Comparison of ENCODE assay signal across 28 cellular contexts in genomic region chr12:59158681-59159080, GRCh38.
"Had no signal": no experiment of that assay in that cellular context is flagged by ENCODE, and none has a peak within 500 bp of the region (broad histone marks: within the 10 kb centered on the region; RNA-seq: fewer than 3 reads in every experiment).

No MANE protein-coding gene starts in this region.

- H3K4me3 Mint-ChIP-seq: dendritic cell treated with granulocyte-macrophage colony-stimulating factor and Interleukin-4, amounts not matched to agents 40 ng/mL and 50 ng/mL, for 4 days; effector memory CD8-positive, alpha-beta T cell had no signal

- ATAC-seq: effector memory CD8-positive, alpha-beta T cell; esophagus mucosa; foreskin keratinocyte; gastrocnemius medialis; gastroesophageal sphincter; heart left ventricle; heart right ventricle had no signal

- H3K27me3 ChIP-seq: colonic mucosa, dorsolateral prefrontal cortex, esophagus muscularis mucosa, esophagus squamous epithelium, foreskin keratinocyte, gastrocnemius medialis, gastroesophageal sphincter, heart left ventricle, heart right ventricle had no signal

- H3K4me3 ChIP-seq: colonic mucosa, coronary artery, dorsolateral prefrontal cortex, esophagus muscularis mucosa, esophagus squamous epithelium, gastrocnemius medialis, gastroesophageal sphincter, heart left ventricle, heart right ventricle had no signal

- H3K27me3 Mint-ChIP-seq: dendritic cell treated with granulocyte-macrophage colony-stimulating factor and Interleukin-4, amounts not matched to agents 40 ng/mL and 50 ng/mL, for 4 days; effector memory CD8-positive, alpha-beta T cell had no signal

- H3K4me1 ChIP-seq: colonic mucosa, esophagus muscularis mucosa, esophagus squamous epithelium, foreskin keratinocyte, gastrocnemius medialis, gastroesophageal sphincter, heart left ventricle, heart right ventricle had no signal

- H3K27ac Mint-ChIP-seq: dendritic cell treated with granulocyte-macrophage colony-stimulating factor and Interleukin-4, amounts not matched to agents 40 ng/mL and 50 ng/mL, for 4 days; effector memory CD8-positive, alpha-beta T cell had no signal

- H3K27ac ChIP-seq: colonic mucosa, coronary artery, dorsolateral prefrontal cortex, epithelial cell of prostate, esophagus muscularis mucosa, esophagus squamous epithelium, foreskin keratinocyte, gastrocnemius medialis, gastroesophageal sphincter, heart left ventricle, heart right ventricle had no signal

- H3K36me3 ChIP-seq: colonic mucosa, esophagus muscularis mucosa, esophagus squamous epithelium, gastrocnemius medialis, gastroesophageal sphincter, heart left ventricle, heart right ventricle had no signal

- FAIRE-seq: colon, endometrium, endothelial cell of umbilical vein, frontal cortex had no signal

- H3K9me3 ChIP-seq: colonic mucosa, esophagus muscularis mucosa, gastrocnemius medialis had no signal

- DNase-seq: colonic mucosa; cortex of kidney; dermis blood vessel endothelial cell; dorsolateral prefrontal cortex; effector CD4-positive, alpha-beta T cell; effector CD8-positive, alpha-beta T cell; effector memory CD4-positive, alpha-beta T cell; effector memory CD8-positive, alpha-beta T cell; erythroblast; esophagus squamous epithelium; foreskin fibroblast; foreskin keratinocyte; foreskin melanocyte; gastrocnemius medialis; glutamatergic neuron; head of caudate nucleus; heart left ventricle; heart right ventricle had no signal
